Comparison of ENCODE assay signal across 8 cellular contexts in the genomic region with DNA sequence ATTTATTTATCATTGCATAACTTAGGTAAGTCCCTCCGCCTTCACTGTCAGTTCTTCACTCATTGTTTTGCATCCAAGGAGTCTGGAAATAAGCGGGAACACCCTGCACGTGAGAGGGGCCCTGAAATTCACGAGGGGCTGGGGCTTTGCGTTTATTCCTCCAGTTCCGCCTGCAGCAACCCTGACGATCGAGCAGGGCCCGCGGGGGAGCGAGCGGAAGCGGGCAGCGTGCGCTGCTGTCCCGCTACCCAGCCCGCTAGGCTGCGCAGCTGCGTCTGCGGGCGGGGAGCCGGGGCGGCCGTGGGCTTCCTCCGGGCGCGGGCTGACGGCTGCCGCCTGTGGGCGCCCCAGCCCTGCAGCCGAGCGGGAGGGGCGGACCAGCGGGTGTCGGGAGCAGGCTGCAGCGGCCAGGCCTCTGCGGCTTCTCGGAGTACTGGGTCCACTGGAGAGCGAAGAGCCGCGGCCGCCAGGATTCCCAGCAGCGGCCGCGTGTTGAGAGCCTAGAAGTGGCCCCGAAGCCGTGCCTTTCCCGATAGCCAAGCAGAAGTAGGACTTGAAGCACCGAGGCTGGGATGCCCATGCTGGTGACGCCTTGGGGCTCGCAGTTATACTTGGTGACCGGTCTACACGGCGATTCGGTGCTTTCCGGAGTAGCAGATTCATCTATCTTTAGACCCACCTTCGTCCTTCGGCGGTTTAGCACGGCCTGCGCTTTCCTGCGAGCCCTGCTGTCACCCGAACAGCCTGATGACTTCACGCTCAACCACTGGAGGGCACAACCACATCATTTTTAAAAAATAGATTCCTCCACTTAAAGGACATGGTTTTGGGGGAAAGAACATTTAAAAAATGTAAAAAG. TPM values are rescaled to one million over a fixed set of nuclear protein-coding genes. Genes with fewer than 3 reads are reported as not detected.
A peak's percentile ranks its signal among the peaks of the same experiment; 100 is the strongest.
DNase-seq lines count a peak whose midpoint lies in the region; ATAC-seq and TF ChIP-seq lines count a peak whose summit lies in the region.

No MANE protein-coding gene starts in this region.

- CTCF ChIA-PET in activated CD4-positive, alpha-beta memory T cell treated with anti-CD3 and anti-CD28 coated beads, Interleukin-2, amount 10 ng/mL, durations not matched to agents 7 days and 5 days (lab: Charles Lee) = interaction anchor here (0.6 to 2.5 kb wide), 8 partner anchors 9 to 434 kb away, joined by 3 to 7 read pairs (median 4); no protein-coding TSS in a partner anchor

- 4% methylated on average over 64 of the region's 64 CpGs for WGBS in ectodermal cell, 2 experiments
- 1 to 2% methylated on average over 62 to 64 of the region's 64 CpGs for WGBS in lung, 2 donors

- H3K27ac ChIP-seq in ectodermal cell (ENCODE audit: insufficient read depth, low read depth, low read length, poor library complexity, severe bottlenecking) (no peak overlapping the region), lung (ENCODE audit: low read depth in 1 of 2, low read length in 1 of 2) (peak overlapping the region; percentile 71 to 83)

- H3K27ac Mint-ChIP-seq in activated CD4-positive, alpha-beta memory T cell treated with anti-CD3 and anti-CD28 coated beads, Interleukin-2, amount 10 ng/mL, durations not matched to agents 7 days and 5 days = no peak overlapping the region

- H3K4me3 ChIP-seq in ectodermal cell (ENCODE audit: insufficient read depth, low read depth, low read length) (peak overlapping the region; percentile 34), lung (peak overlapping the region; percentile 38)

- H3K27me3 ChIP-seq in ectodermal cell (ENCODE audit: control insufficient read depth, insufficient read depth, low read length, poor library complexity, severe bottlenecking) (peaks cover 12% of the 10 kb centered on the region), lung (ENCODE audit: control insufficient read depth, insufficient read depth) (no peaks in the 10 kb centered on the region)

- H3K4me1 ChIP-seq in ectodermal cell (ENCODE audit: control insufficient read depth, insufficient read depth, low read length) (peaks cover 15% of the 10 kb centered on the region), lung (ENCODE audit: control insufficient read depth in 2 of 2, insufficient read depth in 2 of 2, low read length in 2 of 2) (peaks cover 0 to 8% of the 10 kb centered on the region in 2 donors)

- H3K4me3 Mint-ChIP-seq in activated CD4-positive, alpha-beta memory T cell treated with anti-CD3 and anti-CD28 coated beads, Interleukin-2, amount 10 ng/mL, durations not matched to agents 7 days and 5 days = peak overlapping the region; percentile 61

- H3K9me3 ChIP-seq in ectodermal cell (ENCODE audit: control insufficient read depth, low read length) (no peaks in the 10 kb centered on the region), lung (ENCODE audit: control insufficient read depth in 2 of 2, insufficient read depth in 1 of 2, low read length in 1 of 2) (no peaks in the 10 kb centered on the region)

- no peaks in the 10 kb centered on the region for H3K36me3 ChIP-seq in ectodermal cell (ENCODE audit: control insufficient read depth, insufficient read depth, low read length)
- H3K36me3 ChIP-seq in lung (ENCODE audit: control insufficient read depth in 2 of 2, insufficient read depth in 2 of 2, low read length in 2 of 2) = no peaks in the 10 kb centered on the region

- H3K9me3 Mint-ChIP-seq in activated CD4-positive, alpha-beta memory T cell treated with anti-CD3 and anti-CD28 coated beads, Interleukin-2, amount 10 ng/mL, durations not matched to agents 7 days and 5 days = no peaks in the 10 kb centered on the region

- peaks cover 14% of the 10 kb centered on the region for H3K27me3 Mint-ChIP-seq in activated CD4-positive, alpha-beta memory T cell treated with anti-CD3 and anti-CD28 coated beads, Interleukin-2, amount 10 ng/mL, durations not matched to agents 7 days and 5 days

- DNase-seq in AG08396 (ENCODE audit: low spot score) = peak; percentile 83
- DNase-seq in NCI-H524 (lab: John Stamatoyannopoulos, UW) = peak; percentile 91 to 93
- peak; percentile 67 for DNase-seq in activated CD4-positive, alpha-beta memory T cell treated with anti-CD3 and anti-CD28 coated beads, Interleukin-2, amount 10 ng/mL, durations not matched to agents 7 days and 5 days
- peak; percentile 54 for DNase-seq in lung (ENCODE audit: low spot score)
- DNase-seq in stimulated activated CD4-positive, alpha-beta T cell treated with anti-CD3 and anti-CD28 coated beads, TNF-alpha, amount 100 ng/mL, for 48 hours (ENCODE audit: low read depth in 3 of 3) = peak; percentile 27 to 52 (median 42)

- peak; percentile 44 for TF ChIP-seq CTCF in lung (IDR thresholded peaks at IDR 0.05; ENCODE audit: control extremely low read depth, extremely low read depth)

- H3K4me1 Mint-ChIP-seq in activated CD4-positive, alpha-beta memory T cell treated with anti-CD3 and anti-CD28 coated beads, Interleukin-2, amount 10 ng/mL, durations not matched to agents 7 days and 5 days = peaks cover 15% of the 10 kb centered on the region

- POLR2A ChIA-PET in activated CD4-positive, alpha-beta memory T cell treated with anti-CD3 and anti-CD28 coated beads, Interleukin-2, amount 10 ng/mL, durations not matched to agents 7 days and 5 days (lab: Charles Lee) = interaction anchor here (0.5 to 1.0 kb wide), 2 partner anchors 10 to 403 kb away, joined by 3 to 4 read pairs; no protein-coding TSS in a partner anchor

- H3K36me3 Mint-ChIP-seq in activated CD4-positive, alpha-beta memory T cell treated with anti-CD3 and anti-CD28 coated beads, Interleukin-2, amount 10 ng/mL, durations not matched to agents 7 days and 5 days (ENCODE audit: low read depth) = no peaks in the 10 kb centered on the region

- ATAC-seq in GM18873 (IDR thresholded peaks at IDR 0.05; ENCODE audit: low FRiP score, unreplicated experiment) = peak; percentile 84
- peak; percentile 87 for ATAC-seq in HG03139 (IDR thresholded peaks at IDR 0.05; ENCODE audit: unreplicated experiment)
- ATAC-seq in lung (ENCODE audit: insufficient read depth, low FRiP score) = peak; percentile 91

RNA-seq across cellular contexts. Expression of a gene that starts 32.9 kb away (rescaled TPM):
- total RNA-seq in activated CD4-positive, alpha-beta memory T cell treated with anti-CD3 and anti-CD28 coated beads, Interleukin-2, amount 10 ng/mL, durations not matched to agents 7 days and 5 days = 10 to 100 TPM; 17.7 to 20.8 TPM
- 26.7 TPM for polyA plus RNA-seq in ectodermal cell (2013, experiment 1 of 4)
- polyA plus RNA-seq in ectodermal cell (2013, experiment 2 of 4) = 32.0 TPM
- polyA plus RNA-seq in ectodermal cell (2013, experiment 3 of 4) = 27.6 TPM
- polyA plus RNA-seq in ectodermal cell (2013, experiment 4 of 4) = 31.4 TPM
- 10 to 100 TPM; 11.3 to 21.7 TPM for total RNA-seq in lung
- polyA plus RNA-seq in lung = 1 to 10 TPM; 2.5 to 2.6 TPM

Comparison
In these comparisons a context has a peak if more than half of its experiments do, and no peak if none do; other contexts are left out.
1. DNase-seq: peak in every context shown above with its lines; median percentile 92 in NCI-H524; 83 in AG08396; 67 in activated CD4-positive, alpha-beta memory T cell treated with anti-CD3 and anti-CD28 coated beads, Interleukin-2, amount 10 ng/mL, durations not matched to agents 7 days and 5 days; 54 in lung; 42 in stimulated activated CD4-positive, alpha-beta T cell treated with anti-CD3 and anti-CD28 coated beads, TNF-alpha, amount 100 ng/mL, for 48 hours.